25 cellular contexts compared by ENCODE assay signal in the genomic region with DNA sequence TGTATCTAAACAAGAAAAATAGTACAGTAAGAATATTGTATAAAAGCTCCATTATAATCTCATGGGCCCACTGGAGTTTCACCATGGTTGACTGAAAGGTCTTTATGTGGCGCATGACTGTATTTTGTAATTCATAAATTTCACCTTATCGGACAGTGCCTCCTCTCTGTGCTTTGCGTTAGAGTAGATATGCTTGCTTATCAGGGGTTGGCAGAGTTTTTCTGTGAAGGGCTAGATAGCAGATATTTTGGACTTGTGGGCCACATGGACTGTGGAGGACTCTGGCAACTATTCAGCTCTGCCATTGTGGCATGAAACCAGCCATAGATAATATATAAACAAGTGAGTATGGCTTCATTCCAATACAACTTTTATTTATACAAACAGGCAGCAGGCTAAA. TPM values are rescaled to one million over a fixed set of nuclear protein-coding genes. Genes with fewer than 3 reads are reported as not detected.
DNase-seq lines count a peak whose midpoint lies in the region; ATAC-seq and TF ChIP-seq lines count a peak whose summit lies in the region.
"Had no signal": no experiment of that assay in that cellular context is flagged by ENCODE, and none has a peak within 500 bp of the region (broad histone marks: within the 10 kb centered on the region; RNA-seq: fewer than 3 reads in every experiment).

No MANE protein-coding gene starts in this region.

- in situ Hi-C loops in G401 (cut with HindIII; ENCODE audit: low sequenced_read_pairs): no loop called here
- in situ Hi-C loops in Panc1 (cut with HindIII; ENCODE audit: low pct_unique_long_range_greater_than_20kb, low sequenced_read_pairs): no loop called here

- POLR2A ChIA-PET in Panc1 (lab: Charles Lee): no interaction called here

- H3K4me3 Mint-ChIP-seq in mesothelial cell of epicardium (no peak overlapping the region), endodermal cell (no peak overlapping the region)
- H3K4me3 Mint-ChIP-seq: activated CD4-positive, alpha-beta memory T cell treated with anti-CD3 and anti-CD28 coated beads, Interleukin-2, amount 10 ng/mL, durations not matched to agents 7 days and 5 days; activated naive CD4-positive, alpha-beta T cell treated with anti-CD3 and anti-CD28 coated beads for 36 hours; activated T-helper 1 cell treated with anti-CD3 and anti-CD28 coated beads, Interleukin-12 subunit alpha, Interleukin-12 subunit beta, Interleukin-2, Interleukin-4 antibody, amounts not matched to agents 30 ng/mL and 10 ng/mL and 1 ng/mL, durations not matched to agents 14 hours and 24 hours and 36 hours; brain; HFFc6; nephron progenitor cell; stimulated activated memory B cell treated with anti-CD40 and anti-IgM and Interleukin-4, amounts not matched to agents 10 μg/mL and 1 μg/mL and 100 μg/mL, for 72 hours; T-helper 17 cell had no signal

- peak; percentile 38; the same call in 1 of the 2 replicates for ATAC-seq in Panc1
- ATAC-seq in GM21367 (IDR thresholded peaks at IDR 0.05; ENCODE audit: unreplicated experiment): no peak
- ATAC-seq: stimulated activated memory B cell treated with anti-CD40 and anti-IgM and Interleukin-4, amounts not matched to agents 10 μg/mL and 1 μg/mL and 100 μg/mL, for 72 hours; T-helper 17 cell had no signal

- H3K27ac Mint-ChIP-seq in mesothelial cell of epicardium (peak overlapping the region; percentile 10), endodermal cell (no peak overlapping the region)
- H3K27ac Mint-ChIP-seq: activated CD4-positive, alpha-beta memory T cell treated with anti-CD3 and anti-CD28 coated beads, Interleukin-2, amount 10 ng/mL, durations not matched to agents 7 days and 5 days; activated naive CD4-positive, alpha-beta T cell treated with anti-CD3 and anti-CD28 coated beads for 36 hours; activated T-helper 1 cell treated with anti-CD3 and anti-CD28 coated beads, Interleukin-12 subunit alpha, Interleukin-12 subunit beta, Interleukin-2, Interleukin-4 antibody, amounts not matched to agents 30 ng/mL and 10 ng/mL and 1 ng/mL, durations not matched to agents 14 hours and 24 hours and 36 hours; brain; HFFc6; nephron progenitor cell; stimulated activated memory B cell treated with anti-CD40 and anti-IgM and Interleukin-4, amounts not matched to agents 10 μg/mL and 1 μg/mL and 100 μg/mL, for 72 hours; T-helper 17 cell had no signal

- H3K36me3 ChIP-seq in Panc1 (ENCODE audit: control insufficient read depth, insufficient read depth, low read length) (no peaks in the 10 kb centered on the region), cardiac muscle cell (no peaks in the 10 kb centered on the region), endodermal cell (ENCODE audit: control insufficient read depth, insufficient read depth, low read length) (no peaks in the 10 kb centered on the region)
- H3K36me3 ChIP-seq: adrenal gland had no signal

- H3K4me3 ChIP-seq in Panc1 (ENCODE audit: low read depth in 2 of 2, low read length in 2 of 2): no peak overlapping the region
- no peak overlapping the region for H3K4me3 ChIP-seq in cardiac muscle cell
- no peak overlapping the region for H3K4me3 ChIP-seq in endodermal cell (ENCODE audit: low read length)
- H3K4me3 ChIP-seq: adrenal gland, SK-N-MC, skin epidermis, upper lobe of left lung had no signal

- 99 to 100% methylated on average over 2 to 3 of the region's 3 CpGs for WGBS in endodermal cell (ENCODE audit: insufficient coverage in 1 of 2, insufficient read length in 1 of 2), 2 experiments

- H3K9me3 Mint-ChIP-seq in mesothelial cell of epicardium (no peaks in the 10 kb centered on the region), endodermal cell (no peaks in the 10 kb centered on the region)
- H3K9me3 Mint-ChIP-seq: activated CD4-positive, alpha-beta memory T cell treated with anti-CD3 and anti-CD28 coated beads, Interleukin-2, amount 10 ng/mL, durations not matched to agents 7 days and 5 days; activated naive CD4-positive, alpha-beta T cell treated with anti-CD3 and anti-CD28 coated beads for 36 hours; activated T-helper 1 cell treated with anti-CD3 and anti-CD28 coated beads, Interleukin-12 subunit alpha, Interleukin-12 subunit beta, Interleukin-2, Interleukin-4 antibody, amounts not matched to agents 30 ng/mL and 10 ng/mL and 1 ng/mL, durations not matched to agents 14 hours and 24 hours and 36 hours; brain; HFFc6; nephron progenitor cell; stimulated activated memory B cell treated with anti-CD40 and anti-IgM and Interleukin-4, amounts not matched to agents 10 μg/mL and 1 μg/mL and 100 μg/mL, for 72 hours had no signal

- no TSS peak for BruUV-seq in Panc1 (replicated peaks; lab: Mats Ljungman, UMichigan)

- H3K9ac ChIP-seq in endodermal cell (ENCODE audit: extremely low read depth, low read length, poor library complexity, severe bottlenecking): no peak overlapping the region

- DNase-seq in G401 (ENCODE audit: low spot score): peak; percentile 12
- no peak for DNase-seq in Panc1 (ENCODE audit: low read depth, low spot score)
- no peak for DNase-seq in cardiac muscle cell (ENCODE audit: low read depth in 1 of 2, low spot score in 1 of 2)
- no peak for DNase-seq in mesothelial cell of epicardium (ENCODE audit: low spot score in 2 of 2, unreplicated experiment in 2 of 2)
- DNase-seq in endodermal cell: no peak
- no peak for DNase-seq in NCI-H2029 treated with DMSO at 0.1 percent for 48 hours (lab: John Stamatoyannopoulos, UW)
- DNase-seq: activated CD4-positive, alpha-beta memory T cell treated with anti-CD3 and anti-CD28 coated beads, Interleukin-2, amount 10 ng/mL, durations not matched to agents 7 days and 5 days; activated CD4-positive, alpha-beta T cell treated with anti-CD3 and anti-CD28 coated beads for 1 hour; activated CD8-positive, alpha-beta memory T cell treated with anti-CD3 and anti-CD28 coated beads, Interleukin-2, amount 50 U/mL, for 48 hours; activated naive CD4-positive, alpha-beta T cell treated with anti-CD3 and anti-CD28 coated beads for 36 hours; Caco-2; glutamatergic neuron; GOT3; HFFc6; nephron progenitor cell; T-helper 17 cell; upper lobe of left lung had no signal

- H3K36me3 Mint-ChIP-seq in mesothelial cell of epicardium (peaks cover 3% of the 10 kb centered on the region), endodermal cell (ENCODE audit: low read depth) (peaks cover 6% of the 10 kb centered on the region)
- H3K36me3 Mint-ChIP-seq: stimulated activated memory B cell treated with anti-CD40 and anti-IgM and Interleukin-4, amounts not matched to agents 10 μg/mL and 1 μg/mL and 100 μg/mL, for 72 hours had no signal

- no peak for TF ChIP-seq CTCF in Panc1 (IDR thresholded peaks at IDR 0.05)
- no peak for TF ChIP-seq CTCF in cardiac muscle cell (IDR thresholded peaks at IDR 0.05; ENCODE audit: low read depth, low read length)
- TF ChIP-seq CTCF in mesothelial cell of epicardium (IDR thresholded peaks at IDR 0.05; ENCODE audit: unreplicated experiment): no peak
- no peak for TF ChIP-seq CTCF in endodermal cell (conservative IDR thresholded peaks at IDR 0.05)

- H3K27me3 ChIP-seq in Panc1 (ENCODE audit: control insufficient read depth, insufficient read depth, low read length) (no peaks in the 10 kb centered on the region), cardiac muscle cell (no peaks in the 10 kb centered on the region), endodermal cell (ENCODE audit: control insufficient read depth, insufficient read depth, low read length, poor library complexity, severe bottlenecking) (no peaks in the 10 kb centered on the region)
- H3K27me3 ChIP-seq: adrenal gland, upper lobe of left lung had no signal

- H3K4me1 Mint-ChIP-seq in mesothelial cell of epicardium: no peaks in the 10 kb centered on the region
- no peaks in the 10 kb centered on the region for H3K4me1 Mint-ChIP-seq in endodermal cell
- H3K4me1 Mint-ChIP-seq: activated CD4-positive, alpha-beta memory T cell treated with anti-CD3 and anti-CD28 coated beads, Interleukin-2, amount 10 ng/mL, durations not matched to agents 7 days and 5 days; brain; nephron progenitor cell; stimulated activated memory B cell treated with anti-CD40 and anti-IgM and Interleukin-4, amounts not matched to agents 10 μg/mL and 1 μg/mL and 100 μg/mL, for 72 hours had no signal

- H3K9me3 ChIP-seq in Panc1 (ENCODE audit: control insufficient read depth, insufficient read depth, low read depth, low read length) (no peaks in the 10 kb centered on the region), cardiac muscle cell (ENCODE audit: low read depth) (no peaks in the 10 kb centered on the region), endodermal cell (ENCODE audit: control insufficient read depth, low read length) (no peaks in the 10 kb centered on the region)
- H3K9me3 ChIP-seq: adrenal gland, Caco-2, upper lobe of left lung had no signal

- H3K27ac ChIP-seq in Panc1 (ENCODE audit: low read length): 0 out of 2 replicates have a peak overlapping the region, but pooled peaks have one; percentile 29
- H3K27ac ChIP-seq in cardiac muscle cell: peak overlapping the region; percentile 56
- no peak overlapping the region for H3K27ac ChIP-seq in endodermal cell (ENCODE audit: low read depth, low read length)
- H3K27ac ChIP-seq: adrenal gland, RWPE1, SK-N-MC, skin epidermis had no signal

- CTCF ChIA-PET in Panc1 (lab: Charles Lee): no interaction called here

- H3K4me1 ChIP-seq in Panc1 (ENCODE audit: control insufficient read depth, insufficient read depth, low read length) (peaks cover 5% of the 10 kb centered on the region; the same call in 1 of the 2 replicates), cardiac muscle cell (ENCODE audit: low read depth) (peaks cover 5% of the 10 kb centered on the region), endodermal cell (ENCODE audit: control insufficient read depth, insufficient read depth, low read length) (no peaks in the 10 kb centered on the region)

- H3K27me3 Mint-ChIP-seq in mesothelial cell of epicardium (ENCODE audit: low read depth) (no peaks in the 10 kb centered on the region), endodermal cell (ENCODE audit: insufficient read depth) (no peaks in the 10 kb centered on the region)
- H3K27me3 Mint-ChIP-seq: activated CD4-positive, alpha-beta memory T cell treated with anti-CD3 and anti-CD28 coated beads, Interleukin-2, amount 10 ng/mL, durations not matched to agents 7 days and 5 days; brain; stimulated activated memory B cell treated with anti-CD40 and anti-IgM and Interleukin-4, amounts not matched to agents 10 μg/mL and 1 μg/mL and 100 μg/mL, for 72 hours; T-helper 17 cell had no signal

- intact Hi-C loops in Panc1 (cut with micrococcal nuclease; ENCODE audit: unreplicated experiment): no loop called here

RNA-seq across cellular contexts. Expression of gene GAPVD1, which starts 23.2 kb away (rescaled TPM):
- total RNA-seq in G401 (2014; rRNA removed; shearing (Covaris generic)): 29.5 and 37.4 TPM in 2 replicates
- total RNA-seq in Panc1 (2021; ENCODE audit: unreplicated experiment): 48.6 TPM
- 21.5 TPM for polyA plus RNA-seq in Panc1 (2012; ENCODE audit: insufficient read length)
- total RNA-seq in cardiac muscle cell: 28.8 and 39.3 TPM in 2 replicates
- 34.2 and 37.9 TPM in 2 replicates for polyA plus RNA-seq in cardiac muscle cell
- total RNA-seq in mesothelial cell of epicardium: 55.1 to 62.7 TPM (median 58.7 TPM) in 3 replicates
- total RNA-seq in endodermal cell: 10 to 100 TPM; 44.4 to 48.4 TPM
- polyA plus RNA-seq in endodermal cell (2013, experiment 1 of 2): 20.2 TPM
- polyA plus RNA-seq in endodermal cell (2013, experiment 2 of 2): 24.2 TPM

RNA-seq across cellular contexts. Expression of gene HSPA5, which starts 43.7 kb away (rescaled TPM):
- 86.5 and 145 TPM in 2 replicates for total RNA-seq in G401 (2014; rRNA removed; shearing (Covaris generic))
- total RNA-seq in Panc1 (2021; ENCODE audit: unreplicated experiment) (281 TPM), cardiac muscle cell (69.2 and 182 TPM in 2 replicates), mesothelial cell of epicardium (249 to 255 TPM (median 253 TPM) in 3 replicates), endodermal cell (100 to 1,000 TPM; 245 to 487 TPM)
- polyA plus RNA-seq in Panc1 (2012; ENCODE audit: insufficient read length): 225 TPM
- 285 and 882 TPM in 2 replicates for polyA plus RNA-seq in cardiac muscle cell
- 252 TPM for polyA plus RNA-seq in endodermal cell (2013, experiment 1 of 2)
- polyA plus RNA-seq in endodermal cell (2013, experiment 2 of 2): 282 TPM
